In the genomic region with DNA sequence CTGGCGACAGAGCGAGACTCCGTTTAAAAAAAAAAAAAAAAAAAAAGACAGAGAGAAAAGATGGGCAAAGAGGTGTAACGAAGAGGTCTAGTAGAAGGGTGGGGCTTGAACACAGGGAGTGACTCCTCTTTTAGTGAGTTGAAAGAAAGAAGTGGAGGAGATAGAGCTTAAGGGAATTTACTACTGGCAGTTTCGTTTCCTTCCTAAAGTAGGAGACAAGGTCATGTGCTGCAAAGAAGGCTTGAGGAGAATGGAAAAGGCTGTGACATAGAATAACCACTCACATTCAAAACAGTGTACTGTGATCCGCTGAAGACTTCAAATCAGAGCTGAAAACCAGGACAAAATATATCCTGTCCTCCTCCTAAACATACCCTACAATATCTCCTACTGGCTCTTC, we compare ENCODE assay signal across 30 cellular contexts.
"Had no signal": no experiment of that assay in that cellular context is flagged by ENCODE, and none has a peak within 500 bp of the region (broad histone marks: within the 10 kb centered on the region; RNA-seq: fewer than 3 reads in every experiment).

No MANE protein-coding gene starts in this region.

- H3K4me2 ChIP-seq: smooth muscle cell had no signal

- H3K27me3 ChIP-seq: ascending aorta, cardiac muscle cell, colonic mucosa, gastrocnemius medialis, pancreas, right atrium auricular region, suprapubic skin, tibial artery had no signal

- FAIRE-seq: endometrium, kidney, pancreas had no signal

- H3K27ac ChIP-seq: ascending aorta, cardiac muscle cell, colonic mucosa, epithelial cell of prostate, gastrocnemius medialis, pancreas, right atrium auricular region, suprapubic skin, tibial artery had no signal

- DNase-seq: activated CD4-positive, alpha-beta memory T cell treated with anti-CD3 and anti-CD28 coated beads for 36 hours; activated CD4-positive, alpha-beta T cell treated with anti-CD3 and anti-CD28 coated beads, Interleukin-2, amount 10 ng/mL, durations not matched to agents 24 days and 14 days; activated CD4-positive, CD25-positive, alpha-beta regulatory T cell treated with anti-CD3 and anti-CD28 coated beads, Interleukin-2, amount 50 U/mL, for 72 hours; activated CD8-positive, alpha-beta memory T cell treated with anti-CD3 and anti-CD28 coated beads, Interleukin-2, amount 50 U/mL, for 4 hours; activated gamma-delta T cell; activated naive CD4-positive, alpha-beta T cell treated with anti-CD3 and anti-CD28 coated beads, Interleukin-2, amount 10 ng/mL, durations not matched to agents 7 days and 5 days; activated naive CD8-positive, alpha-beta T cell treated with anti-CD3 and anti-CD28 coated beads, Interleukin-2, amount 10 ng/mL, durations not matched to agents 7 days and 5 days; activated T-cell treated with anti-CD3 and anti-CD28 coated beads, Interleukin-2, amount 50 U/mL, for 1 hour; cerebellar nuclear complex; colonic mucosa; effector CD8-positive, alpha-beta T cell; gastrocnemius medialis; glutamatergic neuron; hippocampal formation; kidney; left colon; mesenchymal stem cell; naive thymus-derived CD8-positive, alpha-beta T cell; nucleus accumbens; pancreas; stimulated activated CD4-positive, alpha-beta T cell treated with anti-CD3 and anti-CD28 coated beads, Interleukin-1b, Interleukin-23, amount 100 ng/mL, for 48 hours; stimulated activated naive B cell treated with anti-CD40 and anti-IgM and Interleukin-4, amounts not matched to agents 10 μg/mL and 1 μg/mL and 100 μg/mL, for 72 hours; tibial artery had no signal

- H3K4me1 ChIP-seq: ascending aorta, colonic mucosa, gastrocnemius medialis, pancreas, right atrium auricular region, suprapubic skin, tibial artery had no signal

- ATAC-seq: gastrocnemius medialis; left colon; naive thymus-derived CD8-positive, alpha-beta T cell; pancreas; stimulated activated naive B cell treated with anti-CD40 and anti-IgM and Interleukin-4, amounts not matched to agents 10 μg/mL and 1 μg/mL and 100 μg/mL, for 72 hours had no signal

- H3K4me3 ChIP-seq: ascending aorta, cardiac muscle cell, colonic mucosa, gastrocnemius medialis, pancreas, right atrium auricular region, smooth muscle cell, suprapubic skin, tibial artery had no signal

- H3K9me3 ChIP-seq: ascending aorta, colonic mucosa, gastrocnemius medialis, pancreas, right atrium auricular region, suprapubic skin, tibial artery had no signal

- H3K36me3 ChIP-seq: ascending aorta, cardiac muscle cell, colonic mucosa, gastrocnemius medialis, pancreas, right atrium auricular region, suprapubic skin, tibial artery had no signal
